ENCODE assay signal across 17 cellular contexts in genomic region chr1:69201716-69202115, GRCh38.
DNase-seq lines count a peak whose midpoint lies in the region; ATAC-seq and TF ChIP-seq lines count a peak whose summit lies in the region.
"Had no signal": no experiment of that assay in that cellular context is flagged by ENCODE, and none has a peak within 500 bp of the region (broad histone marks: within the 10 kb centered on the region; RNA-seq: fewer than 3 reads in every experiment).

No MANE protein-coding gene starts in this region.

- H3K27me3 ChIP-seq in body of pancreas, result no peaks in the 10 kb centered on the region
- H3K27me3 ChIP-seq: BLaER1 treated with 17β-estradiol and CSF1 and Interleukin-3, amounts not matched to agents 10 nM and 100 nM had no signal

- peak; percentile 4 for DNase-seq in HS-27A (ENCODE audit: low read depth)
- DNase-seq in cardiac fibroblast (ENCODE audit: low read depth in 2 of 2), result peak; percentile 3 to 14
- peak; percentile 13 for DNase-seq in fibroblast of pulmonary artery (ENCODE audit: low read depth)
- DNase-seq in body of pancreas, result no peak
- no peak for DNase-seq in NCI-H146 treated with DMSO at 0.1 percent for 48 hours (lab: John Stamatoyannopoulos, UW; ENCODE audit: unreplicated experiment)
- DNase-seq: AML-193; Caco-2; Calu3; CD4-positive, alpha-beta T cell; CD8-positive, alpha-beta T cell; DMS79 treated with DMSO at 0.1 percent for 48 hours; GF-D8 had no signal

- no peak overlapping the region for H3K27ac ChIP-seq in body of pancreas
- H3K27ac ChIP-seq: 22Rv1; A549; BLaER1 treated with 17β-estradiol and CSF1 and Interleukin-3, amounts not matched to agents 10 nM and 100 nM; C4-2B had no signal

- H3K4me3 ChIP-seq in cardiac fibroblast (replicated peaks in 1 of 2; ENCODE audit: low read depth in 2 of 2, low read length in 2 of 2) (no peak overlapping the region), fibroblast of pulmonary artery (replicated peaks; ENCODE audit: low read depth, low read length) (no peak overlapping the region), body of pancreas (no peak overlapping the region)
- H3K4me3 ChIP-seq: A549; BLaER1 treated with 17β-estradiol and CSF1 and Interleukin-3, amounts not matched to agents 10 nM and 100 nM had no signal

- H3K36me3 ChIP-seq in body of pancreas (replicated peaks in 1 of 2; ENCODE audit: insufficient read depth in 1 of 2, low read depth in 2 of 2), result no peaks in the 10 kb centered on the region
- H3K36me3 ChIP-seq: BLaER1 treated with 17β-estradiol and CSF1 and Interleukin-3, amounts not matched to agents 10 nM and 100 nM had no signal

- ATAC-seq in body of pancreas, result no peak
- ATAC-seq in GM19035 (IDR thresholded peaks at IDR 0.05; ENCODE audit: unreplicated experiment), result no peak
- ATAC-seq: A549; CD8-positive, alpha-beta T cell had no signal

- TF ChIP-seq POLR2A in body of pancreas (IDR thresholded peaks at IDR 0.05), result no peak

- intact Hi-C loops in body of pancreas (cut with DNase I), result no loop called here

- 62 to 72% methylated on average over 3 of the region's 3 CpGs for WGBS in body of pancreas, 2 donors

- H3K4me1 ChIP-seq in body of pancreas, result no peaks in the 10 kb centered on the region
- H3K4me1 ChIP-seq: A549; BLaER1 treated with 17β-estradiol and CSF1 and Interleukin-3, amounts not matched to agents 10 nM and 100 nM; Caco-2 had no signal

- TF ChIP-seq CTCF in cardiac fibroblast (IDR thresholded peaks at IDR 0.05; ENCODE audit: low read depth, low read length) (no peak), fibroblast of pulmonary artery (IDR thresholded peaks at IDR 0.05; ENCODE audit: low read length, missing control alignments) (no peak), body of pancreas (IDR thresholded peaks at IDR 0.05) (no peak)

- no peaks in the 10 kb centered on the region for H3K9me3 ChIP-seq in body of pancreas
- H3K9me3 ChIP-seq: A549, Caco-2 had no signal

Comparison
In these comparisons a context has a peak if more than half of its experiments do, and no peak if none do; other contexts are left out.
1. DNase-seq: peak in HS-27A (single experiment), cardiac fibroblast (2 of 2) and fibroblast of pulmonary artery (single experiment); none in body of pancreas (0 of 4) and NCI-H146 treated with DMSO at 0.1 percent for 48 hours (single experiment).